In the genomic region with DNA sequence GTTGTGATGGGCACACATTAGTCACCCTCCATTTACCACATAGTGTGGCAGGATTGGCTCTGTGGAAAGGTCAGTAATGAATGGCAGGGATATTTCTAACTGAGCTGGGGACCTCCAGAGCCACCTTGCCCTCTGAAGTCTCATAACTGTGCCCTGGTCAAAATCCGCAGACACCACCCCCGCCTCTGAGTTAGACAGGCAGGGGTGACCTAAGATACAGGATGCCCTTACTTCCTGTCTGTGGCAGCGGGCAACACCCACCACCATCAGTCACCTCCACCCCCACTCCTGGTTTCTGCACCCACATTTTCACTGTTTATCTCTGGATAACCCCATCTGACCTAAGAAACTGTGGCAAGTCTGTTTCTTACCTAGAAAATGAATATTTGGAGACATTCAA, we compare ENCODE assay signal across 8 cellular contexts.
DNase-seq lines count a peak whose midpoint lies in the region; ATAC-seq and TF ChIP-seq lines count a peak whose summit lies in the region.

No MANE protein-coding gene starts in this region.

- no peak for TF ChIP-seq POLR2A in erythroblast (IDR thresholded peaks at IDR 0.05; ENCODE audit: low read length)

- POLR2A ChIA-PET in HEK293T (lab: Yijun Ruan, JAX), result interaction anchor here (2.1 kb wide), 1 partner anchor 14 kb away, joined by 21 read pairs; no protein-coding TSS in a partner anchor

- DNase-seq in activated CD8-positive, alpha-beta memory T cell treated with anti-CD3 and anti-CD28 coated beads, Interleukin-2, amount 50 U/mL, for 4 hours, result peak; percentile 66
- DNase-seq in stimulated activated CD4-positive, alpha-beta T cell treated with anti-CD3 and anti-CD28 coated beads, Interleukin-1b, Interleukin-23, amount 100 ng/mL, for 4 hours (ENCODE audit: low read depth in 2 of 2), result peak; percentile 19 to 54
- no peak for DNase-seq in HEK293T (ENCODE audit: extremely low spot score)
- DNase-seq in DMS53 (lab: John Stamatoyannopoulos, UW), result no peak
- no peak for DNase-seq in erythroblast (lab: John Stamatoyannopoulos, UW)

- CTCF ChIA-PET in HEK293T (lab: Yijun Ruan, JAX), result interaction anchor here (1.1 kb wide), 2 partner anchors 19 kb away, joined by 3 read pairs; no protein-coding TSS in a partner anchor

- ATAC-seq in GM18873 (IDR thresholded peaks at IDR 0.05; ENCODE audit: low FRiP score, unreplicated experiment) (peak; percentile 44), HG03457 (IDR thresholded peaks at IDR 0.05; ENCODE audit: unreplicated experiment) (peak; percentile 56), HG03135 (IDR thresholded peaks at IDR 0.05; ENCODE audit: unreplicated experiment) (no peak)

TF ChIP-seq in HEK293T, 16 proteins besides CTCF, POLR2A, EP300 and RAD21:
- TF ChIP-seq TARDBP (IDR thresholded peaks at IDR 0.05) (no peak), SP1 (IDR thresholded peaks at IDR 0.05) (no peak), ARNT (IDR thresholded peaks at IDR 0.05) (no peak), CTBP1 (IDR thresholded peaks at IDR 0.05; ENCODE audit: borderline replicate concordance) (no peak), BHLHE40 (IDR thresholded peaks at IDR 0.05; ENCODE audit: borderline replicate concordance) (no peak), NFRKB (IDR thresholded peaks at IDR 0.05) (no peak), FOXM1 (IDR thresholded peaks at IDR 0.05; ENCODE audit: borderline replicate concordance) (no peak), ELF4 (IDR thresholded peaks at IDR 0.05) (no peak), ZNF384 (IDR thresholded peaks at IDR 0.05) (no peak)
- TF ChIP-seq, protein P1, sequence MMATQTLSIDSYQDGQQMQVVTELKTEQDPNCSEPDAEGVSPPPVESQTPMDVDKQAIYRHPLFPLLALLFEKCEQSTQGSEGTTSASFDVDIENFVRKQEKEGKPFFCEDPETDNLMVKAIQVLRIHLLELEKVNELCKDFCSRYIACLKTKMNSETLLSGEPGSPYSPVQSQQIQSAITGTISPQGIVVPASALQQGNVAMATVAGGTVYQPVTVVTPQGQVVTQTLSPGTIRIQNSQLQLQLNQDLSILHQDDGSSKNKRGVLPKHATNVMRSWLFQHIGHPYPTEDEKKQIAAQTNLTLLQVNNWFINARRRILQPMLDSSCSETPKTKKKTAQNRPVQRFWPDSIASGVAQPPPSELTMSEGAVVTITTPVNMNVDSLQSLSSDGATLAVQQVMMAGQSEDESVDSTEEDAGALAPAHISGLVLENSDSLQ (IDR thresholded peaks at IDR 0.05), result no peak

Comparison
In these comparisons a context has a peak if more than half of its experiments do, and no peak if none do; other contexts are left out.
1. DNase-seq: peak in activated CD8-positive, alpha-beta memory T cell treated with anti-CD3 and anti-CD28 coated beads, Interleukin-2, amount 50 U/mL, for 4 hours (single experiment) and stimulated activated CD4-positive, alpha-beta T cell treated with anti-CD3 and anti-CD28 coated beads, Interleukin-1b, Interleukin-23, amount 100 ng/mL, for 4 hours (2 of 2); none in HEK293T (single experiment), DMS53 (single experiment) and erythroblast (0 of 2).